ENCODE assay signal across 12 cellular contexts in the genomic region with DNA sequence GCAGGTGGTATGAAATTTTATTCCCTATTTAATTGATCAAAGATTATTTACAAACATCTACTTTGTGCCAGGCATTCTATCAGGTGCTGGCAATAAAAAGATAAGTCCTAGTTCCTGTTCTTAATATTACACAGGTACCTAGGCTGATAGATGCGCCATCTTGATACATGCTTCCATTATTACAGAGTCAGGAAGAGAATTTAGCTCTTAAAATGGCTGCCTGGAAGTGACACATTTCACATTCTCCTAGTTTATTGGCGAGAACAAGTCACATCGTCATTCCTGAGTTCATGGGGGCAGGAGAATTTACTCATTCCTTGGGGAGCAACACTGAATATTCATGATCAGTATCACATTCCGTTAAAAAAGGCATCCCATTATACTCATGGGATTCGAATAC. TPM values are rescaled to one million over a fixed set of nuclear protein-coding genes. Genes with fewer than 3 reads are reported as not detected.
DNase-seq lines count a peak whose midpoint lies in the region; ATAC-seq and TF ChIP-seq lines count a peak whose summit lies in the region.
"Had no signal": no experiment of that assay in that cellular context is flagged by ENCODE, and none has a peak within 500 bp of the region (broad histone marks: within the 10 kb centered on the region; RNA-seq: fewer than 3 reads in every experiment).

No MANE protein-coding gene starts in this region.

- H3K27ac ChIP-seq in left ventricle myocardium inferior (replicated peaks): peak overlapping the region; percentile 98
- H3K27ac ChIP-seq: SJSA1 had no signal

- intact Hi-C loops in left ventricle myocardium inferior (cut with micrococcal nuclease) (no loop called here), left cardiac atrium (cut with DNase I) (no loop called here)

- H3K4me3 ChIP-seq in left ventricle myocardium inferior: no peak overlapping the region

- CTCF ChIA-PET in T-cell (lab: Charles Lee): interaction anchor here in 1 of 2 donors (0.6 to 1.0 kb wide), 2 partner anchors 38 to 126 kb away, joined by 3 read pairs; no protein-coding TSS in a partner anchor

- DNase-seq in left ventricle myocardium inferior: no peak
- no peak for DNase-seq in left cardiac atrium
- DNase-seq in T-cell: no peak
- DNase-seq in glutamatergic neuron: no peak
- DNase-seq in NOMO-1 treated with dmso at 0.1 percent for 144 hours (lab: John Stamatoyannopoulos, UW; ENCODE audit: unreplicated experiment): no peak
- no peak for DNase-seq in DMS53 (lab: John Stamatoyannopoulos, UW)
- no peak for DNase-seq in activated CD4-positive, CD25-positive, alpha-beta regulatory T cell (lab: John Stamatoyannopoulos, UW)
- DNase-seq in NCI-H1436 (lab: John Stamatoyannopoulos, UW): no peak
- DNase-seq: KBM-7, lower lobe of right lung, NCI-H345 had no signal

- no peaks in the 10 kb centered on the region for H3K9me3 Mint-ChIP-seq in T-cell
- peaks cover 5% of the 10 kb centered on the region for H3K9me3 Mint-ChIP-seq in glutamatergic neuron (ENCODE audit: unreplicated experiment)

- H3K27ac Mint-ChIP-seq in T-cell (peak overlapping the region; percentile 99), glutamatergic neuron (ENCODE audit: unreplicated experiment) (no peak overlapping the region)

- no peaks in the 10 kb centered on the region for H3K9me3 ChIP-seq in left ventricle myocardium inferior (replicated peaks)
- H3K9me3 ChIP-seq: lower lobe of right lung, SJSA1 had no signal

- H3K36me3 ChIP-seq in left ventricle myocardium inferior: peaks cover 15% of the 10 kb centered on the region

- POLR2A ChIA-PET in T-cell (lab: Charles Lee): interaction anchor here (0.5 to 1.4 kb wide), 6 partner anchors 61 to 398 kb away, joined by 3 to 4 read pairs (median 3); no protein-coding TSS in a partner anchor

- no peaks in the 10 kb centered on the region for H3K27me3 ChIP-seq in left ventricle myocardium inferior (ENCODE audit: low read depth)
- H3K27me3 ChIP-seq: SJSA1 had no signal

- ATAC-seq in left cardiac atrium (no peak), T-cell (replicated peaks in 1 of 4) (no peak)

- no peaks in the 10 kb centered on the region for H3K27me3 Mint-ChIP-seq in T-cell
- H3K27me3 Mint-ChIP-seq in glutamatergic neuron (ENCODE audit: unreplicated experiment): no peaks in the 10 kb centered on the region

- H3K4me3 Mint-ChIP-seq in T-cell (peak overlapping the region; percentile 91 to 97 (median 92)), glutamatergic neuron (ENCODE audit: unreplicated experiment) (peak overlapping the region; percentile 87)

- H3K4me1 ChIP-seq in left ventricle myocardium inferior: peaks cover 35% of the 10 kb centered on the region

- TF ChIP-seq CTCF in left ventricle myocardium inferior (IDR thresholded peaks at IDR 0.05; ENCODE audit: borderline replicate concordance): no peak
- TF ChIP-seq CTCF in glutamatergic neuron (IDR thresholded peaks at IDR 0.05; ENCODE audit: partially characterized antibody, unreplicated experiment): no peak

- H3K4me1 Mint-ChIP-seq in T-cell (peaks cover 37 to 40% (median 39%) of the 10 kb centered on the region in 3 donors), glutamatergic neuron (ENCODE audit: low read depth, unreplicated experiment) (peaks cover 15% of the 10 kb centered on the region)

- H3K36me3 Mint-ChIP-seq in T-cell: peaks cover 10% of the 10 kb centered on the region
- no peaks in the 10 kb centered on the region for H3K36me3 Mint-ChIP-seq in glutamatergic neuron (ENCODE audit: unreplicated experiment)

RNA-seq across cellular contexts. Expression of gene DARS1, which starts 1.1 kb away (rescaled TPM):
- total RNA-seq in left ventricle myocardium inferior (56.3 TPM), left cardiac atrium (10 to 100 TPM; 56.8 to 71.8 TPM), T-cell (10 to 100 TPM; 48.2 to 77.4 (median 69.4) TPM), glutamatergic neuron (ENCODE audit: unreplicated experiment) (41.0 TPM)
